ENCODE assay signal across 13 cellular contexts in genomic region chr1:31926252-31926651, GRCh38. TPM values are rescaled to one million over a fixed set of nuclear protein-coding genes. Genes with fewer than 3 reads are reported as not detected.
DNase-seq lines count a peak whose midpoint lies in the region; ATAC-seq, FAIRE-seq and TF ChIP-seq lines count a peak whose summit lies in the region.
"Had no signal": no experiment of that assay in that cellular context is flagged by ENCODE, and none has a peak within 500 bp of the region (broad histone marks: within the 10 kb centered on the region; RNA-seq: fewer than 3 reads in every experiment).

No MANE protein-coding gene starts in this region.

- no peaks in the 10 kb centered on the region for H3K9me3 Mint-ChIP-seq in activated CD8-positive, alpha-beta T cell treated with anti-CD3 and anti-CD28 coated beads for 36 hours
- H3K9me3 Mint-ChIP-seq in naive thymus-derived CD8-positive, alpha-beta T cell = no peaks in the 10 kb centered on the region

- H3K36me3 ChIP-seq in BLaER1 = peaks cover 40% of the 10 kb centered on the region
- H3K36me3 ChIP-seq: ascending aorta, heart left ventricle had no signal

- peaks cover 45% of the 10 kb centered on the region for H3K36me3 Mint-ChIP-seq in activated CD8-positive, alpha-beta T cell treated with anti-CD3 and anti-CD28 coated beads for 36 hours (ENCODE audit: low read depth)
- peaks cover 0 to 16% (median 0%) of the 10 kb centered on the region in 3 donors for H3K36me3 Mint-ChIP-seq in naive thymus-derived CD8-positive, alpha-beta T cell

- no peaks in the 10 kb centered on the region for H3K27me3 Mint-ChIP-seq in activated CD8-positive, alpha-beta T cell treated with anti-CD3 and anti-CD28 coated beads for 36 hours
- H3K27me3 Mint-ChIP-seq in naive thymus-derived CD8-positive, alpha-beta T cell = no peaks in the 10 kb centered on the region

- no peaks in the 10 kb centered on the region for H3K27me3 ChIP-seq in BLaER1
- H3K27me3 ChIP-seq: ascending aorta, heart left ventricle had no signal

- no peak for DNase-seq in activated CD8-positive, alpha-beta T cell treated with anti-CD3 and anti-CD28 coated beads for 36 hours
- DNase-seq in naive thymus-derived CD8-positive, alpha-beta T cell = no peak
- DNase-seq in frontal cortex (ENCODE audit: low spot score in 2 of 2) = no peak
- DNase-seq in NCI-H1417 treated with DMSO at 0.1 percent for 48 hours (lab: John Stamatoyannopoulos, UW) = no peak
- DNase-seq: heart left ventricle, NCI-H2171 treated with DMSO at 0.1 percent for 48 hours had no signal

- POLR2A ChIA-PET in activated CD8-positive, alpha-beta T cell treated with anti-CD3 and anti-CD28 coated beads for 36 hours (lab: Charles Lee) = interaction anchor here (1.1 to 3.6 kb wide), 5 partner anchors 9 to 30 kb away, joined by 3 to 23 read pairs (median 12); partner anchors contain the start of gene PTP4A2
- POLR2A ChIA-PET in naive thymus-derived CD8-positive, alpha-beta T cell (lab: Charles Lee) = interaction anchor here (1.0 to 3.5 kb wide), 3 partner anchors 11 to 18 kb away, joined by 6 to 35 read pairs (median 6); partner anchors contain the start of gene PTP4A2

- FAIRE-seq in frontal cortex (lab: Jason Lieb, UNC) = no peak

- peaks cover 62% of the 10 kb centered on the region for H3K4me1 ChIP-seq in BLaER1
- H3K4me1 ChIP-seq: parathyroid adenoma had no signal

- no peak overlapping the region for H3K4me3 ChIP-seq in BLaER1
- H3K4me3 ChIP-seq in GM08714 (ENCODE audit: low read length) = peak overlapping the region; percentile 30; the same call in 1 of the 2 replicates
- H3K4me3 ChIP-seq: ascending aorta had no signal

- no peak overlapping the region for H3K27ac ChIP-seq in BLaER1
- H3K27ac ChIP-seq: ascending aorta, C4-2B, parathyroid adenoma had no signal

- TF ChIP-seq CTCF in activated CD8-positive, alpha-beta T cell treated with anti-CD3 and anti-CD28 coated beads for 36 hours (IDR thresholded peaks at IDR 0.05) = no peak

- peaks cover 80% of the 10 kb centered on the region for H3K4me1 Mint-ChIP-seq in activated CD8-positive, alpha-beta T cell treated with anti-CD3 and anti-CD28 coated beads for 36 hours (ENCODE audit: low read depth)
- peaks cover 36 to 90% (median 84%) of the 10 kb centered on the region in 4 donors for H3K4me1 Mint-ChIP-seq in naive thymus-derived CD8-positive, alpha-beta T cell

- no peaks in the 10 kb centered on the region for H3K9me3 ChIP-seq in BLaER1
- H3K9me3 ChIP-seq: ascending aorta, heart left ventricle had no signal

- peak overlapping the region; percentile 7; the same call in 1 of the 2 replicates for H3K4me2 ChIP-seq in BLaER1

- H4K20me1 ChIP-seq in BLaER1 = peaks cover 100% of the 10 kb centered on the region

- peak overlapping the region; percentile 89 for H3K27ac Mint-ChIP-seq in activated CD8-positive, alpha-beta T cell treated with anti-CD3 and anti-CD28 coated beads for 36 hours
- H3K27ac Mint-ChIP-seq in naive thymus-derived CD8-positive, alpha-beta T cell = peak overlapping the region; percentile 18 to 87 (median 78)

- no peak for ATAC-seq in activated CD8-positive, alpha-beta T cell treated with anti-CD3 and anti-CD28 coated beads for 36 hours
- no peak for ATAC-seq in naive thymus-derived CD8-positive, alpha-beta T cell
- ATAC-seq in HG02938 (IDR thresholded peaks at IDR 0.05; ENCODE audit: unreplicated experiment) = no peak
- no peak for ATAC-seq in GM19035 (IDR thresholded peaks at IDR 0.05; ENCODE audit: unreplicated experiment)
- ATAC-seq: heart left ventricle had no signal

- intact Hi-C loops in activated CD8-positive, alpha-beta T cell treated with anti-CD3 and anti-CD28 coated beads for 36 hours (cut with micrococcal nuclease) = loop anchor here (5.0 kb wide), 1 partner anchor 36 kb away; no protein-coding TSS in a partner anchor

- H3K9ac ChIP-seq in BLaER1 = no peak overlapping the region
- H3K9ac ChIP-seq: parathyroid adenoma had no signal

- H3K4me3 Mint-ChIP-seq in activated CD8-positive, alpha-beta T cell treated with anti-CD3 and anti-CD28 coated beads for 36 hours = peak overlapping the region; percentile 61
- peak overlapping the region; percentile 36 to 79 (median 68) for H3K4me3 Mint-ChIP-seq in naive thymus-derived CD8-positive, alpha-beta T cell

- CTCF ChIA-PET in activated CD8-positive, alpha-beta T cell treated with anti-CD3 and anti-CD28 coated beads for 36 hours (lab: Charles Lee) = interaction anchor here (0.7 to 2.2 kb wide), 9 partner anchors 9 to 111 kb away, joined by 3 to 14 read pairs (median 3); partner anchors contain the start of genes PTP4A2 and SPOCD1

RNA-seq across cellular contexts. Expression of gene PTP4A2, which starts 11.9 kb away (rescaled TPM):
- total RNA-seq in activated CD8-positive, alpha-beta T cell treated with anti-CD3 and anti-CD28 coated beads for 36 hours = 100 to 1,000 TPM; 273 to 296 TPM
- 100 to 1,000 TPM; 230 to 235 TPM for total RNA-seq in naive thymus-derived CD8-positive, alpha-beta T cell
- polyA plus RNA-seq in naive thymus-derived CD8-positive, alpha-beta T cell = 100 to 1,000 TPM; 287 to 748 (median 546) TPM
- 455 TPM for total RNA-seq in frontal cortex
